Comparison of ENCODE assay signal across 10 cellular contexts in genomic region chr1:211576717-211577116, GRCh38. TPM values are rescaled to one million over a fixed set of nuclear protein-coding genes. Genes with fewer than 3 reads are reported as not detected.
A peak's percentile ranks its signal among the peaks of the same experiment; 100 is the strongest.
DNase-seq lines count a peak whose midpoint lies in the region; ATAC-seq, FAIRE-seq and TF ChIP-seq lines count a peak whose summit lies in the region.
"Had no signal": no experiment of that assay in that cellular context is flagged by ENCODE, and none has a peak within 500 bp of the region (broad histone marks: within the 10 kb centered on the region; RNA-seq: fewer than 3 reads in every experiment).

No MANE protein-coding gene starts in this region.

- peaks cover 54% of the 10 kb centered on the region for H4K20me1 ChIP-seq in astrocyte (ENCODE audit: insufficient read depth, low read length)
- peaks cover 20% of the 10 kb centered on the region for H4K20me1 ChIP-seq in HepG2 (ENCODE audit: insufficient read depth, low read length)

- peak overlapping the region; percentile 86 for H3K4me2 ChIP-seq in astrocyte (ENCODE audit: low read length)
- H3K4me2 ChIP-seq in HepG2 (ENCODE audit: low read depth, low read length): peak overlapping the region; percentile 83

- peaks cover 45% of the 10 kb centered on the region for H3K4me1 Mint-ChIP-seq in activated naive CD4-positive, alpha-beta T cell treated with anti-CD3 and anti-CD28 coated beads for 36 hours (ENCODE audit: low read depth)
- peaks cover 28% of the 10 kb centered on the region for H3K4me1 Mint-ChIP-seq in astrocyte (ENCODE audit: low read depth, unreplicated experiment)

- DNase-seq in activated naive CD4-positive, alpha-beta T cell treated with anti-CD3 and anti-CD28 coated beads for 36 hours: no peak
- DNase-seq in activated naive CD4-positive, alpha-beta T cell treated with Interleukin-2 at 50 U/mL for 16 hours: no peak
- DNase-seq in astrocyte (ENCODE audit: low read depth) (no peak), HepG2 (ENCODE audit: low spot score) (no peak), transverse colon (no peak), NCI-H2081 (lab: John Stamatoyannopoulos, UW) (no peak), A172 (ENCODE audit: low spot score) (no peak)
- DNase-seq: DMS 273 treated with DMSO at 0.1 percent for 48 hours; effector CD4-positive, alpha-beta T cell had no signal

- peak overlapping the region; percentile 90 for H3K4me3 Mint-ChIP-seq in activated naive CD4-positive, alpha-beta T cell treated with anti-CD3 and anti-CD28 coated beads for 36 hours
- H3K4me3 Mint-ChIP-seq in astrocyte (ENCODE audit: unreplicated experiment): peak overlapping the region; percentile 97

- peaks cover 10% of the 10 kb centered on the region for H3K36me3 ChIP-seq in astrocyte (ENCODE audit: insufficient read depth, low read length)
- H3K36me3 ChIP-seq in HepG2 (replicated peaks in 1 of 2; ENCODE audit: control insufficient read depth in 1 of 2, insufficient read depth in 2 of 2, low read length in 2 of 2): peaks cover 0 to 11% of the 10 kb centered on the region in 2 experiments; a peak in 2 of 5 replicates
- H3K36me3 ChIP-seq in transverse colon: peaks cover 0 to 11% (median 0%) of the 10 kb centered on the region in 4 donors

- TF ChIP-seq POLR2A in HepG2 (IDR thresholded peaks at IDR 0.05; ENCODE audit: insufficient read depth in 1 of 2, low read depth in 2 of 2, low read length in 2 of 2): no peak
- no peak for TF ChIP-seq POLR2A in transverse colon (IDR thresholded peaks at IDR 0.05)

- peak overlapping the region; percentile 87 for H3K27ac ChIP-seq in astrocyte (ENCODE audit: low read depth, low read length)
- peak overlapping the region; percentile 32 for H3K27ac ChIP-seq in HepG2 (ENCODE audit: extremely low read length, insufficient read depth, low read length)
- H3K27ac ChIP-seq in transverse colon: peak overlapping the region in 2 of 4 donors; percentile 98 to 99

- TF ChIP-seq EP300 in HepG2 (IDR thresholded peaks at IDR 0.05; ENCODE audit: low read depth in 2 of 2, low read length in 2 of 2) (no peak), HepG2 (CRISPR knock-in tag; IDR thresholded peaks at IDR 0.05; ENCODE audit: borderline replicate concordance) (no peak), transverse colon (IDR thresholded peaks at IDR 0.05; ENCODE audit: low read depth) (no peak)

- no peaks in the 10 kb centered on the region for H3K27me3 ChIP-seq in astrocyte (ENCODE audit: insufficient read depth, low read length)
- no peaks in the 10 kb centered on the region; a peak in 2 of 5 replicates for H3K27me3 ChIP-seq in HepG2 (ENCODE audit: control insufficient read depth in 1 of 2, insufficient read depth in 2 of 2, low read length in 2 of 2)
- H3K27me3 ChIP-seq in transverse colon: no peaks in the 10 kb centered on the region

- H3K36me3 Mint-ChIP-seq in activated naive CD4-positive, alpha-beta T cell treated with anti-CD3 and anti-CD28 coated beads for 36 hours (ENCODE audit: low read depth): peaks cover 7% of the 10 kb centered on the region
- H3K36me3 Mint-ChIP-seq in astrocyte (ENCODE audit: low read depth, unreplicated experiment): peaks cover 6% of the 10 kb centered on the region

- H3K79me2 ChIP-seq in astrocyte (ENCODE audit: insufficient read depth, low read length): peaks cover 62% of the 10 kb centered on the region
- peaks cover 56% of the 10 kb centered on the region for H3K79me2 ChIP-seq in HepG2 (ENCODE audit: insufficient read depth, low read length)

- H2AFZ ChIP-seq in astrocyte (ENCODE audit: low read depth, low read length) (no peak overlapping the region), HepG2 (ENCODE audit: low read length) (no peak overlapping the region)

- in situ Hi-C loops in HepG2 (cut with HindIII; ENCODE audit: extremely low pct_ligation_motif_present, low pct_unique_long_range_greater_than_20kb): loop anchor here (5.0 kb wide), 3 partner anchors 46 to 76 kb away; no protein-coding TSS in a partner anchor
- in situ Hi-C loops in transverse colon (cut with MboI; ENCODE audit: low pct_ligation_motif_present in 1 of 4, low pct_unique_long_range_greater_than_20kb in 1 of 4, low sequenced_read_pairs in 3 of 4): loop anchor here in 2 of 4 donors (10.0 kb wide), 1 partner anchor 78 kb away; no protein-coding TSS in a partner anchor

- intact Hi-C loops in activated naive CD4-positive, alpha-beta T cell treated with anti-CD3 and anti-CD28 coated beads for 36 hours (cut with micrococcal nuclease): loop anchor here (1.0 to 10.0 kb wide), 6 partner anchors 73 to 1812 kb away; partner anchors contain the start of genes LPGAT1 and PACC1
- intact Hi-C loops in HepG2 (cut with micrococcal nuclease; ENCODE audit: unreplicated experiment) (loop anchor here (1.0 to 2.0 kb wide), 3 partner anchors 49 to 79 kb away; no protein-coding TSS in a partner anchor), transverse colon (cut with DNase I; ENCODE audit: low total_unique reads) (loop anchor here (2.0 kb wide), 1 partner anchor 78 kb away; no protein-coding TSS in a partner anchor)

- no peak for TF ChIP-seq CTCF in astrocyte (IDR thresholded peaks at IDR 0.05; ENCODE audit: insufficient read depth, low read depth, low read length)
- TF ChIP-seq CTCF in HepG2 (CRISPR knock-in tag; IDR thresholded peaks at IDR 0.05): no peak
- no peak for TF ChIP-seq CTCF in transverse colon (IDR thresholded peaks at IDR 0.05)

- WGBS in HepG2 (ENCODE audit: low lambda C conversion rate): 0% methylated on average over 2 of the region's 2 CpGs
- 42 to 46% methylated on average over 2 of the region's 2 CpGs for WGBS in transverse colon (ENCODE audit: low coverage in 1 of 2), 2 donors

- H3K9me3 ChIP-seq in astrocyte (ENCODE audit: insufficient read depth, low read depth, low read length) (no peaks in the 10 kb centered on the region), HepG2 (ENCODE audit: low read length) (no peaks in the 10 kb centered on the region), transverse colon (no peaks in the 10 kb centered on the region)

- H3K9me3 Mint-ChIP-seq in activated naive CD4-positive, alpha-beta T cell treated with anti-CD3 and anti-CD28 coated beads for 36 hours: no peaks in the 10 kb centered on the region
- H3K9me3 Mint-ChIP-seq in astrocyte (ENCODE audit: unreplicated experiment): no peaks in the 10 kb centered on the region

- H3K4me3 ChIP-seq in astrocyte (ENCODE audit: insufficient read depth, low read depth, low read length) (peak overlapping the region; percentile 86), HepG2 (replicated peaks in 1 of 3; ENCODE audit: insufficient read depth in 1 of 3, low read depth in 2 of 3, low read length in 3 of 3) (peak overlapping the region; percentile 84 to 96 (median 87); a peak in 5 of 6 replicates), transverse colon (peak overlapping the region in 3 of 4 donors; percentile 86 to 93 (median 90))

- ATAC-seq in HepG2: no peak
- no peak for ATAC-seq in HG02840 (IDR thresholded peaks at IDR 0.05; ENCODE audit: low FRiP score, unreplicated experiment)

- no peak overlapping the region for H3K27ac Mint-ChIP-seq in activated naive CD4-positive, alpha-beta T cell treated with anti-CD3 and anti-CD28 coated beads for 36 hours
- peak overlapping the region; percentile 83 for H3K27ac Mint-ChIP-seq in astrocyte (ENCODE audit: unreplicated experiment)

- no peaks in the 10 kb centered on the region for H3K27me3 Mint-ChIP-seq in activated naive CD4-positive, alpha-beta T cell treated with anti-CD3 and anti-CD28 coated beads for 36 hours (ENCODE audit: low read depth)
- no peaks in the 10 kb centered on the region for H3K27me3 Mint-ChIP-seq in astrocyte (ENCODE audit: low read depth, unreplicated experiment)

- no peak for TF ChIP-seq RAD21 in HepG2 (CRISPR knock-in tag; IDR thresholded peaks at IDR 0.05)

- no TSS peak for BruUV-seq in HepG2 (replicated peaks; lab: Mats Ljungman, UMichigan)

- H3K4me1 ChIP-seq in astrocyte (ENCODE audit: insufficient read depth, low read length) (peaks cover 22% of the 10 kb centered on the region), HepG2 (ENCODE audit: insufficient read depth, low read length) (peaks cover 59% of the 10 kb centered on the region), transverse colon (peaks cover 16 to 59% (median 25%) of the 10 kb centered on the region in 4 donors)

- FAIRE-seq in astrocyte (lab: Jason Lieb, UNC): no peak
- FAIRE-seq in HepG2 (lab: Jason Lieb, UNC): no peak

- H3K9ac ChIP-seq in astrocyte (ENCODE audit: low read length) (peak overlapping the region; percentile 81), HepG2 (ENCODE audit: insufficient read depth, low read depth, low read length) (peak overlapping the region; percentile 78)

- CTCF ChIA-PET in activated naive CD4-positive, alpha-beta T cell treated with anti-CD3 and anti-CD28 coated beads for 36 hours (lab: Charles Lee): interaction anchor here (1.2 to 1.3 kb wide), 2 partner anchors 77 to 79 kb away, joined by 3 to 4 read pairs; no protein-coding TSS in a partner anchor
- CTCF ChIA-PET in HepG2 (lab: Yijun Ruan, JAX; ENCODE audit: low intra/inter-chr PET ratio, low total read pairs): interaction anchor here (3.8 to 4.2 kb wide), 3 partner anchors 48 to 78 kb away, joined by 20 to 30 read pairs (median 25); no protein-coding TSS in a partner anchor

- POLR2A ChIA-PET in HepG2 (lab: Yijun Ruan, JAX): interaction anchor here (1.1 to 1.2 kb wide), 3 partner anchors 48 to 72 kb away, joined by 3 to 5 read pairs (median 4); no protein-coding TSS in a partner anchor

RNA-seq across cellular contexts. Expression of gene SLC30A1, which starts 2.2 kb away (rescaled TPM):
- 1 to 10 TPM; 4.4 to 4.7 TPM for total RNA-seq in activated naive CD4-positive, alpha-beta T cell treated with anti-CD3 and anti-CD28 coated beads for 36 hours
- total RNA-seq in astrocyte: 34.9 and 35.0 TPM in 2 replicates
- total RNA-seq in HepG2 (2016; rRNA removed; fragmentation: Illumina TruSeq; extraction: Trizol): 24.4 and 26.8 TPM in 2 replicates
- 3.1 and 3.8 TPM in 2 replicates for total RNA-seq in HepG2 (2016; cell fraction: cytosol; rRNA removed; fragmentation: Illumina TruSeq; extraction: Trizol; ENCODE audit: low read depth)
- 25.5 and 28.3 TPM in 2 replicates for total RNA-seq in HepG2 (2016; cell fraction: insoluble cytoplasmic fraction; rRNA removed; fragmentation: Illumina TruSeq; extraction: Trizol)
- 15.5 and 17.6 TPM in 2 replicates for total RNA-seq in HepG2 (2016; cell fraction: membrane; rRNA removed; fragmentation: Illumina TruSeq; extraction: Trizol)
- 49.0 and 51.0 TPM in 2 replicates for total RNA-seq in HepG2 (2016; cell fraction: nucleus; rRNA removed; fragmentation: Illumina TruSeq; extraction: Trizol)
- polyA plus RNA-seq in HepG2 (2011; rRNA removed): 5.8 and 5.9 TPM in 2 replicates
- 3.5 and 4.9 TPM in 2 replicates for polyA plus RNA-seq in HepG2 (2011; cell fraction: cytosol; rRNA removed)
- polyA plus RNA-seq in HepG2 (2011; cell fraction: nucleus; rRNA removed): 4.2 and 5.1 TPM in 2 replicates
- polyA plus RNA-seq in HepG2 (2012): 18.3 and 19.9 TPM in 2 replicates
- polyA plus RNA-seq in HepG2 (2016; cell fraction: cytosol; fragmentation: Illumina TruSeq; extraction: Trizol; ENCODE audit: low read depth): 2.5 and 2.6 TPM in 2 replicates
- polyA plus RNA-seq in HepG2 (2016; cell fraction: insoluble cytoplasmic fraction; fragmentation: Illumina TruSeq; extraction: Trizol; ENCODE audit: low read depth): 19.7 and 25.1 TPM in 2 replicates
- polyA plus RNA-seq in HepG2 (2016; cell fraction: membrane; fragmentation: Illumina TruSeq; extraction: Trizol; ENCODE audit: low read depth): 6.2 and 6.7 TPM in 2 replicates
- polyA plus RNA-seq in HepG2 (2016; cell fraction: nucleus; fragmentation: Illumina TruSeq; extraction: Trizol; ENCODE audit: insufficient read depth, low read depth): 53.6 and 54.2 TPM in 2 replicates
- polyA minus RNA-seq in HepG2 (2011; rRNA and poly(A)+ RNA removed; ENCODE audit: low replicate concordance): 9.6 and 24.6 TPM in 2 replicates
- 10.8 and 15.0 TPM in 2 replicates for polyA minus RNA-seq in HepG2 (2011; cell fraction: cytosol; rRNA and poly(A)+ RNA removed)
- polyA minus RNA-seq in HepG2 (2011; cell fraction: nucleus; rRNA and poly(A)+ RNA removed): 14.9 and 15.0 TPM in 2 replicates
- total RNA-seq in transverse colon: 10 to 100 TPM; 14.5 to 42.3 (median 26.0) TPM
- 16.4 and 19.0 TPM in 2 replicates for total RNA-seq in A172 (2014; rRNA removed; shearing (Covaris generic))
